Comparison of ENCODE assay signal across 9 cellular contexts in the genomic region with DNA sequence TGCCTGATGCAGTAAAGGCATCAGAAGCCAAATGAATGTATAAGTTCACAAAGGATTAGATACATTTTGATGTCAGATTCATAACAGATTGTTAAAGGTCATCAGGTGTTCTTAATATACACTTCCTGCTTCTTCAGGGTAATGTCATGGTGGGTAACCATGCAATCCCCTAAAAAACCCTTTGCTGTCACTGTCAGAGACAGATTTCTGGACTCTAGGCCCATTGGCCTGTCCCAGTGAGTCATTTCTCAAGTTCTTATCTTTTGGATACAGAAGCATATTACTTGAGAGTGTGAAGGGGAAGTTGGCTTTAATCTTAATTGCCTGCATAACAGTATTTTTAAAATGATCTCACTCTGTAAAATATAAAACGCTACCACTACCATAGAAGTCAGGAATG.
DNase-seq lines count a peak whose midpoint lies in the region; ATAC-seq, FAIRE-seq and TF ChIP-seq lines count a peak whose summit lies in the region.
"Had no signal": no experiment of that assay in that cellular context is flagged by ENCODE, and none has a peak within 500 bp of the region (broad histone marks: within the 10 kb centered on the region; RNA-seq: fewer than 3 reads in every experiment).

No MANE protein-coding gene starts in this region.

- CTCF ChIA-PET in GM12878 (lab: Yijun Ruan, JAX): interaction anchor here (1.2 kb wide), 2 partner anchors 35 to 151 kb away, joined by 3 read pairs; no protein-coding TSS in a partner anchor
- CTCF ChIA-PET in WTC11 (lab: Charles Lee): no interaction called here

- no peaks in the 10 kb centered on the region for H3K36me3 ChIP-seq in GM12878 (ENCODE audit: control insufficient read depth in 2 of 2, insufficient read depth in 2 of 2, low read length in 1 of 2)

- H3K4me1 Mint-ChIP-seq in WTC11: peaks cover 2% of the 10 kb centered on the region
- peaks cover 3% of the 10 kb centered on the region for H3K4me1 Mint-ChIP-seq in chondrocyte (ENCODE audit: low read depth)

- FAIRE-seq in GM12878 (lab: Jason Lieb, UNC): peak; percentile 18

- peak overlapping the region; percentile 56 for H2AFZ ChIP-seq in GM12878 (ENCODE audit: control insufficient read depth, low read depth, low read length)

- H3K36me3 Mint-ChIP-seq in WTC11 (no peaks in the 10 kb centered on the region), chondrocyte (ENCODE audit: low read depth) (no peaks in the 10 kb centered on the region)

- 0% methylated on average over 1 of the region's 1 CpG for WGBS in GM12878 (ENCODE audit: insufficient coverage, insufficient replicate concordance, low lambda C conversion rate, missing lambda C conversion rate)

- H3K9ac ChIP-seq in GM12878 (ENCODE audit: control insufficient read depth, insufficient read depth, low read length): no peak overlapping the region; the same call in 1 of the 2 replicates

- DNase-seq in GM12878 (ENCODE audit: low read depth, low spot score) (peak; percentile 64), WTC11 (ENCODE audit: low spot score) (no peak), foreskin melanocyte (no peak), chondrocyte (ENCODE audit: low spot score) (no peak)
- DNase-seq in activated naive CD4-positive, alpha-beta T cell treated with anti-CD3 and anti-CD28 coated beads, Interleukin-2, amount 50 U/mL, for 16 hours: no peak

- peaks cover 22% of the 10 kb centered on the region; the same call in 1 of the 2 replicates for H3K4me1 ChIP-seq in GM12878 (ENCODE audit: control insufficient read depth, insufficient read depth, low read length)

- no peaks in the 10 kb centered on the region for H3K9me3 ChIP-seq in GM12878 (replicated peaks; ENCODE audit: control insufficient read depth, insufficient read depth, low read length)

- no TSS peak for BruUV-seq in GM12878 (replicated peaks; lab: Mats Ljungman, UMichigan)

- TF ChIP-seq CTCF in GM12878 (IDR thresholded peaks at IDR 0.05 in 2 of 3, conservative IDR thresholded peaks at IDR 0.05 in 1 of 3; ENCODE audit: control insufficient read depth in 2 of 3, extremely low read depth in 1 of 3, insufficient read depth in 1 of 3, low read depth in 3 of 3, low read length in 3 of 3) (no peak), WTC11 (IDR thresholded peaks at IDR 0.05) (no peak), chondrocyte (IDR thresholded peaks at IDR 0.05) (no peak)

- ATAC-seq in GM18520 (IDR thresholded peaks at IDR 0.05; ENCODE audit: unreplicated experiment) (peak; percentile 71), GM21528 (IDR thresholded peaks at IDR 0.05; ENCODE audit: low FRiP score, unreplicated experiment) (peak; percentile 69), HG03175 (IDR thresholded peaks at IDR 0.05; ENCODE audit: unreplicated experiment) (peak; percentile 53), GM12878 (peak; percentile 85), WTC11 (no peak)
- ATAC-seq: activated CD4-positive, CD25-positive, alpha-beta regulatory T cell treated with anti-CD3 and anti-CD28 coated beads, Interleukin-2, amount 50 U/mL, for 24 hours had no signal

- H3K4me2 ChIP-seq in GM12878 (ENCODE audit: control insufficient read depth, insufficient read depth): peak overlapping the region; percentile 54; the same call in 1 of the 2 replicates

- intact Hi-C loops in GM12878 (cut with micrococcal nuclease; ENCODE audit: unreplicated experiment): loop anchor here (2.0 to 10.0 kb wide), 5 partner anchors 44 to 752 kb away; no protein-coding TSS in a partner anchor

- H3K4me3 ChIP-seq in GM12878: no peak overlapping the region

- SMC1A ChIA-PET in GM12878 (lab: Charles Lee; ENCODE audit: uncharacterized antibody, unreplicated experiment): interaction anchor here (0.6 to 9.6 kb wide), 14 partner anchors 9 to 241 kb away, joined by 3 to 131 read pairs (median 4); no protein-coding TSS in a partner anchor

- peak overlapping the region; percentile 57 for H3K27ac ChIP-seq in GM12878 (ENCODE audit: control insufficient read depth, insufficient read depth)

- H3K4me3 Mint-ChIP-seq in WTC11 (no peak overlapping the region), chondrocyte (ENCODE audit: unreplicated experiment) (no peak overlapping the region)

- TF ChIP-seq RAD21 in GM12878 (IDR thresholded peaks at IDR 0.05; ENCODE audit: insufficient read depth, low read depth, low read length): peak; percentile 3; the same call in 1 of the 2 replicates

- H3K9me3 Mint-ChIP-seq in WTC11 (no peaks in the 10 kb centered on the region), chondrocyte (ENCODE audit: low read depth) (no peaks in the 10 kb centered on the region)

- H3K79me2 ChIP-seq in GM12878 (ENCODE audit: control insufficient read depth, insufficient read depth, low read length): no peaks in the 10 kb centered on the region

- H3K27me3 Mint-ChIP-seq in WTC11 (ENCODE audit: low read depth) (no peaks in the 10 kb centered on the region), chondrocyte (ENCODE audit: low read depth) (no peaks in the 10 kb centered on the region)

- peak; percentile 69 to 78; a peak in 2 of 4 replicates for TF ChIP-seq EP300 in GM12878 (IDR thresholded peaks at IDR 0.05; ENCODE audit: borderline replicate concordance in 1 of 2, control insufficient read depth in 1 of 2, low read depth in 2 of 2, low read length in 2 of 2)

- POLR2A ChIA-PET in GM12878 (lab: Charles Lee) (interaction anchor here (0.6 to 1.8 kb wide), 4 partner anchors 19 to 235 kb away, joined by 3 to 4 read pairs (median 4); no protein-coding TSS in a partner anchor), WTC11 (lab: Charles Lee) (no interaction called here)

- H3K27ac Mint-ChIP-seq in WTC11: no peak overlapping the region
- H3K27ac Mint-ChIP-seq in chondrocyte (ENCODE audit: unreplicated experiment): no peak overlapping the region

- RAD21 ChIA-PET in GM12878 (lab: Charles Lee; ENCODE audit: unreplicated experiment): interaction anchor here (1.3 to 7.4 kb wide), 10 partner anchors 8 to 749 kb away, joined by 3 to 41 read pairs (median 5); no protein-coding TSS in a partner anchor

- H3K27me3 ChIP-seq in GM12878 (replicated peaks in 1 of 2; ENCODE audit: control insufficient read depth in 2 of 2, insufficient read depth in 2 of 2, low read length in 1 of 2): no peaks in the 10 kb centered on the region

- H4K20me1 ChIP-seq in GM12878 (ENCODE audit: control insufficient read depth, insufficient read depth): no peaks in the 10 kb centered on the region

- in situ Hi-C loops in GM12878 (cut with MboI): no loop called here

- TF ChIP-seq POLR2A in GM12878 (IDR thresholded peaks at IDR 0.05; ENCODE audit: low read depth, low read length): no peak

TF ChIP-seq in GM12878, 131 proteins besides CTCF, POLR2A, EP300 and RAD21 (continues in another document):
- TF ChIP-seq CHD1 (IDR thresholded peaks at IDR 0.05; ENCODE audit: low read depth, low read length) (no peak), MYC (IDR thresholded peaks at IDR 0.05; ENCODE audit: insufficient read depth, insufficient read length, insufficient replicate concordance, low read length, severe bottlenecking) (no peak), LARP7 (IDR thresholded peaks at IDR 0.05) (no peak), SIN3A (IDR thresholded peaks at IDR 0.05; ENCODE audit: low read depth, low read length) (no peak), ETV6 (conservative IDR thresholded peaks at IDR 0.05 in 1 of 2, IDR thresholded peaks at IDR 0.05 in 1 of 2; ENCODE audit: borderline replicate concordance in 1 of 2, low read depth in 1 of 2) (peak in 1 of 2 experiments; percentile 78; a peak in 1 of 4 replicates)

TF ChIP-seq in WTC11, 78 proteins besides CTCF, POLR2A, EP300 and RAD21:
- TF ChIP-seq ZNF232 (CRISPR knock-in tag; IDR thresholded peaks at IDR 0.05) (no peak), MXD4 (CRISPR knock-in tag; IDR thresholded peaks at IDR 0.05; ENCODE audit: borderline replicate concordance) (no peak), FOXJ3 (CRISPR knock-in tag; IDR thresholded peaks at IDR 0.05; ENCODE audit: borderline replicate concordance) (no peak), TEAD1 (CRISPR knock-in tag; IDR thresholded peaks at IDR 0.05) (no peak), GRHL2 (CRISPR knock-in tag; IDR thresholded peaks at IDR 0.05; ENCODE audit: insufficient replicate concordance, severe bottlenecking) (no peak)
- TF ChIP-seq, protein P1, sequence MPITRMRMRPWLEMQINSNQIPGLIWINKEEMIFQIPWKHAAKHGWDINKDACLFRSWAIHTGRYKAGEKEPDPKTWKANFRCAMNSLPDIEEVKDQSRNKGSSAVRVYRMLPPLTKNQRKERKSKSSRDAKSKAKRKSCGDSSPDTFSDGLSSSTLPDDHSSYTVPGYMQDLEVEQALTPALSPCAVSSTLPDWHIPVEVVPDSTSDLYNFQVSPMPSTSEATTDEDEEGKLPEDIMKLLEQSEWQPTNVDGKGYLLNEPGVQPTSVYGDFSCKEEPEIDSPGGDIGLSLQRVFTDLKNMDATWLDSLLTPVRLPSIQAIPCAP (CRISPR knock-in tag; IDR thresholded peaks at IDR 0.05): no peak
